ENCODE assay signal across 8 cellular contexts in the genomic region with DNA sequence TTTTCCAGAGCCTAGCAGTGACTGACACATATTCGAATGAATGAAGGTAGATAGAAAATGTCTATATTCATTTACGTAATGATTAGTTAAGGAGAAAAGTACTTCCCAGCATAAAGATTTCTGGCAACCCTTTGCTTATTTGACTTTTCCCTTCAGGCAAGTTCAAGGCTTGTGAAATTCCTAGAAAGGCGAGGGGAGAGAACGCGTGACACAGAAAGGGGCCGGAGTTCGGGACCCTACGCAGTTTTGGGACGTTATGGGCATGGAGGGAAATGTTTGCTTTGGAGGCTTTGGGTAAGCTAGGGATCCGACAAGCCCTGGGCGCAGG. TPM values are rescaled to one million over a fixed set of nuclear protein-coding genes. Genes with fewer than 3 reads are reported as not detected.
DNase-seq lines count a peak whose midpoint lies in the region; ATAC-seq and TF ChIP-seq lines count a peak whose summit lies in the region.

No MANE protein-coding gene starts in this region.

- no peaks in the 10 kb centered on the region for H3K9me3 ChIP-seq in OCI-LY1 (ENCODE audit: low read length)
- no peaks in the 10 kb centered on the region for H3K9me3 ChIP-seq in endocrine pancreas (ENCODE audit: control insufficient read depth, low read length)
- H3K9me3 ChIP-seq in neural progenitor cell (ENCODE audit: low read depth) = no peaks in the 10 kb centered on the region

- H3K27ac ChIP-seq in C4-2B (peak overlapping the region; percentile 95), OCI-LY1 (ENCODE audit: low read depth, low read length, poor library complexity, severe bottlenecking) (no peak overlapping the region), neural progenitor cell (no peak overlapping the region)

- H3K4me1 Mint-ChIP-seq in neural progenitor cell = peaks cover 10% of the 10 kb centered on the region

- no peak overlapping the region for H3K27ac Mint-ChIP-seq in neural progenitor cell

- H4K20me1 ChIP-seq in OCI-LY1 (ENCODE audit: insufficient read depth, low read length) = no peaks in the 10 kb centered on the region
- H4K20me1 ChIP-seq in neural progenitor cell (ENCODE audit: low read depth) = peaks cover 20% of the 10 kb centered on the region

- H3K9ac ChIP-seq in OCI-LY1 (ENCODE audit: low read length) = peak overlapping the region; percentile 47; the same call in 1 of the 2 replicates
- peak overlapping the region; percentile 90 for H3K9ac ChIP-seq in endocrine pancreas (ENCODE audit: control insufficient read depth, insufficient read depth, low read length)
- H3K9ac ChIP-seq in neural progenitor cell = no peak overlapping the region

- H3K9me2 ChIP-seq in OCI-LY1 (ENCODE audit: low read depth, low read length) = no peaks in the 10 kb centered on the region

- peaks cover 6% of the 10 kb centered on the region for H3K9me3 Mint-ChIP-seq in neural progenitor cell

- H3K27me3 ChIP-seq in OCI-LY1 (ENCODE audit: insufficient read depth, low read length) = no peaks in the 10 kb centered on the region
- H3K27me3 ChIP-seq in endocrine pancreas (ENCODE audit: control insufficient read depth, insufficient read depth, low read length) = no peaks in the 10 kb centered on the region
- H3K27me3 ChIP-seq in neural progenitor cell = peaks cover 11% of the 10 kb centered on the region

- peak overlapping the region; percentile 62; the same call in 1 of the 2 replicates for H2AFZ ChIP-seq in OCI-LY1 (ENCODE audit: low read length)
- peak overlapping the region; percentile 75 for H2AFZ ChIP-seq in neural progenitor cell (replicated peaks)

- DNase-seq in neural progenitor cell (ENCODE audit: low spot score) (no peak), GM10266 (ENCODE audit: extremely low spot score) (no peak), GM19240 (ENCODE audit: insufficient read length, low spot score) (no peak), NCI-H1105 treated with DMSO at 0.1 percent for 48 hours (lab: John Stamatoyannopoulos, UW) (no peak)

- no peaks in the 10 kb centered on the region for H3K36me3 ChIP-seq in OCI-LY1 (ENCODE audit: insufficient read depth, low read length)
- H3K36me3 ChIP-seq in endocrine pancreas (ENCODE audit: control insufficient read depth, insufficient read depth, low read length) = no peaks in the 10 kb centered on the region
- H3K36me3 ChIP-seq in neural progenitor cell = no peaks in the 10 kb centered on the region

- peaks cover 37% of the 10 kb centered on the region for H3K79me2 ChIP-seq in OCI-LY1 (ENCODE audit: insufficient read depth, low read length)
- H3K79me2 ChIP-seq in neural progenitor cell (ENCODE audit: low read depth) = peaks cover 39% of the 10 kb centered on the region

- peaks cover 3% of the 10 kb centered on the region for H3K27me3 Mint-ChIP-seq in neural progenitor cell (ENCODE audit: insufficient read depth, low read depth)

- no peak for ATAC-seq in activated CD4-positive, CD25-positive, alpha-beta regulatory T cell treated with anti-CD3 and anti-CD28 coated beads, Interleukin-2, amount 50 U/mL, for 24 hours

- H3K4me3 ChIP-seq in OCI-LY1 (ENCODE audit: low read depth, low read length, poor library complexity, severe bottlenecking) (peak overlapping the region; percentile 91), endocrine pancreas (ENCODE audit: control insufficient read depth, insufficient read depth, low read length) (peak overlapping the region; percentile 82), neural progenitor cell (peak overlapping the region; percentile 86)

- H3K4me3 Mint-ChIP-seq in neural progenitor cell = peak overlapping the region; percentile 89

- TF ChIP-seq CTCF in C4-2B (conservative IDR thresholded peaks at IDR 0.05) (no peak), OCI-LY1 (IDR thresholded peaks at IDR 0.05; ENCODE audit: low read length) (no peak), neural progenitor cell (IDR thresholded peaks at IDR 0.05) (no peak), GM10266 (IDR thresholded peaks at IDR 0.05; ENCODE audit: control insufficient read depth, insufficient read depth, low read depth, missing control alignments) (no peak)

- H3F3A ChIP-seq in OCI-LY1 (ENCODE audit: insufficient read depth, low read length) = no peaks in the 10 kb centered on the region
- H3F3A ChIP-seq in neural progenitor cell (ENCODE audit: low read depth) = peaks cover 10% of the 10 kb centered on the region

- peaks cover 4% of the 10 kb centered on the region for H3K36me3 Mint-ChIP-seq in neural progenitor cell

- H3K4me1 ChIP-seq in OCI-LY1 (ENCODE audit: insufficient read depth, low read length, severe bottlenecking) = peaks cover 24% of the 10 kb centered on the region
- peaks cover 9% of the 10 kb centered on the region for H3K4me1 ChIP-seq in endocrine pancreas (ENCODE audit: control insufficient read depth, insufficient read depth, low read length)
- peaks cover 14% of the 10 kb centered on the region for H3K4me1 ChIP-seq in neural progenitor cell

- H3K4me2 ChIP-seq in OCI-LY1 (ENCODE audit: low read length) (peak overlapping the region; percentile 83), neural progenitor cell (peak overlapping the region; percentile 71)

RNA-seq across cellular contexts. Expression of a gene that starts 0.5 kb away (rescaled TPM):
- total RNA-seq in neural progenitor cell (ENCODE audit: low replicate concordance) = 19.2 and 36.4 TPM in 2 replicates
